ENCODE assay signal across 1 cellular context in the genomic region with DNA sequence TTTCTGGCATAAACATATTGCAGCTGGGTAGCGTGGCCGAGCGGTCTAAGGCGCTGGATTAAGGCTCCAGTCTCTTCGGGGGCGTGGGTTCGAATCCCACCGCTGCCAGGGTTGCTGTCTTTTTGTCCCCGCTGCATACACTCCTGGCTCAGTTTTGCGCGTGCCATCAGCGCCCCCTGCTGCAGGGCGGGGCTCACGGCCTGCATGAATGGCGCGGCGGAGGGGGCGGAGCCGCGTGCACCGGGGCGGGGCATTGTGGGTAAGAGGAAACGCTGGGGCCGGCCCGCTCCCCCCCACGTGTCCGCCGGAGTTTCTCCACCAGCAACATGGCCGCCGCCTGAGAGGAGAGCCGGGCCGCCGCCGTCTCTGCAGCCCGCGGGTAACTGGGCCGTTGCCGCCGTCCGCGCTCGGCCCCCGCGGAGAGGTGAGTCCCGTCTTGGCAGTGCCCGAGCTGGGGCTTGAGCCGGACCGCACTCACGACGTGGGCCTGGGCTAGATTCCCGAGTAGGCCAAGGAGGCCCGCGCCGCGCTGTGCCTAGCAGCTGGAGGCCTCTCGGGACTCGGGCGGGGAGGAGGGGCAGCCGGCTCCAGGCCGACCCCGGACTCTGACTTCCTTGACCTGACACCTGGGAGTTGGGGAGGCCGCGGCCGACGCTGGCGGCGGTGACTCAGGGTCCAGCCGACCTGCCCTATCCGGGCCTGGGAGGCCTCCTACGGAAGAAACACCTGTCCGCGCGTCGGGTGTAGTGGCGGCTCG.
A peak's percentile ranks its signal among the peaks of the same experiment; 100 is the strongest.
TF ChIP-seq lines count a peak whose summit lies in the region.

A gene with protein sequence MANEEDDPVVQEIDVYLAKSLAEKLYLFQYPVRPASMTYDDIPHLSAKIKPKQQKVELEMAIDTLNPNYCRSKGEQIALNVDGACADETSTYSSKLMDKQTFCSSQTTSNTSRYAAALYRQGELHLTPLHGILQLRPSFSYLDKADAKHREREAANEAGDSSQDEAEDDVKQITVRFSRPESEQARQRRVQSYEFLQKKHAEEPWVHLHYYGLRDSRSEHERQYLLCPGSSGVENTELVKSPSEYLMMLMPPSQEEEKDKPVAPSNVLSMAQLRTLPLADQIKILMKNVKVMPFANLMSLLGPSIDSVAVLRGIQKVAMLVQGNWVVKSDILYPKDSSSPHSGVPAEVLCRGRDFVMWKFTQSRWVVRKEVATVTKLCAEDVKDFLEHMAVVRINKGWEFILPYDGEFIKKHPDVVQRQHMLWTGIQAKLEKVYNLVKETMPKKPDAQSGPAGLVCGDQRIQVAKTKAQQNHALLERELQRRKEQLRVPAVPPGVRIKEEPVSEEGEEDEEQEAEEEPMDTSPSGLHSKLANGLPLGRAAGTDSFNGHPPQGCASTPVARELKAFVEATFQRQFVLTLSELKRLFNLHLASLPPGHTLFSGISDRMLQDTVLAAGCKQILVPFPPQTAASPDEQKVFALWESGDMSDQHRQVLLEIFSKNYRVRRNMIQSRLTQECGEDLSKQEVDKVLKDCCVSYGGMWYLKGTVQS (plus strand): TSS at position 296 of the 757 bp plus-strand sequence. CDS start 5,560 bp downstream, outside the sequence.

TF ChIP-seq in K562, 482 proteins besides CTCF, POLR2A, EP300 and RAD21 (continued from another document and continues in another):
- TF ChIP-seq SRSF1 (IDR thresholded peaks at IDR 0.05; ENCODE audit: low read depth, low read length) (no peak), NFATC3 (IDR thresholded peaks at IDR 0.05) (peak; percentile 83; the same call in 1 of the 2 replicates), CBX3 (IDR thresholded peaks at IDR 0.05; ENCODE audit: borderline replicate concordance in 1 of 2, low read length in 2 of 2) (peak in 1 of 2 experiments; percentile 68; a peak in 2 of 3 replicates), C11orf30 (IDR thresholded peaks at IDR 0.05; ENCODE audit: low read depth) (peak; percentile 58), ETV1 (tag; conservative IDR thresholded peaks at IDR 0.05; ENCODE audit: low read depth) (peak; percentile 32; the same call in 1 of the 2 replicates), NONO (IDR thresholded peaks at IDR 0.05; ENCODE audit: low read depth in 2 of 2, low read length in 1 of 2) (peak; percentile 66 to 80; a peak in 3 of 4 replicates), ZNF57 (CRISPR knock-in tag; IDR thresholded peaks at IDR 0.05) (no peak), NBN (IDR thresholded peaks at IDR 0.05; ENCODE audit: low read depth) (peak; percentile 85), PHB (CRISPR knock-in tag; IDR thresholded peaks at IDR 0.05) (no peak), TEAD4 (IDR thresholded peaks at IDR 0.05; ENCODE audit: low read length) (peak; percentile 10), TEAD4 (CRISPR knock-in tag; IDR thresholded peaks at IDR 0.05; ENCODE audit: borderline replicate concordance) (peak; percentile 65), SMAD3 (CRISPR knock-in tag; conservative IDR thresholded peaks at IDR 0.05) (no peak), ZNF146 (CRISPR knock-in tag; IDR thresholded peaks at IDR 0.05; ENCODE audit: unreplicated experiment) (no peak), KLF16 (IDR thresholded peaks at IDR 0.05) (peak; percentile 62; the same call in 1 of the 2 replicates), FOS (IDR thresholded peaks at IDR 0.05; ENCODE audit: extremely low read depth, insufficient read length) (no peak), ZNF217 (CRISPR knock-in tag; IDR thresholded peaks at IDR 0.05) (no peak), SMARCA5 (IDR thresholded peaks at IDR 0.05) (no peak), SMARCE1 (IDR thresholded peaks at IDR 0.05) (no peak), SRSF7 (optimal IDR thresholded peaks at IDR 0.05; ENCODE audit: low read depth, low read length) (no peak), BDP1 (IDR thresholded peaks at IDR 0.05; ENCODE audit: insufficient read depth, insufficient read length) (no peak), NR2F6 (CRISPR knock-in tag; IDR thresholded peaks at IDR 0.05) (no peak), KHSRP (IDR thresholded peaks at IDR 0.05) (no peak), CBFB (CRISPR knock-in tag; IDR thresholded peaks at IDR 0.05) (no peak), TCF3 (CRISPR knock-in tag; IDR thresholded peaks at IDR 0.05) (peak; percentile 61), ZC3H4 (CRISPR knock-in tag; IDR thresholded peaks at IDR 0.05; ENCODE audit: borderline replicate concordance) (no peak), FUS (optimal IDR thresholded peaks at IDR 0.05; ENCODE audit: low read depth, low read length) (peak; percentile 79), MCM5 (IDR thresholded peaks at IDR 0.05; ENCODE audit: low read depth) (no peak), ZNF41 (CRISPR knock-in tag; conservative IDR thresholded peaks at IDR 0.05) (no peak; the same call in 1 of the 2 replicates), KAT2B (IDR thresholded peaks at IDR 0.05; ENCODE audit: low read depth, low read length) (no peak), DPF2 (IDR thresholded peaks at IDR 0.05) (no peak; the same call in 1 of the 2 replicates), ZNF696 (CRISPR knock-in tag; conservative IDR thresholded peaks at IDR 0.05) (no peak), U2AF1 (optimal IDR thresholded peaks at IDR 0.05; ENCODE audit: low read depth, low read length) (peak; percentile 79), KDM1A (IDR thresholded peaks at IDR 0.05) (peak in 1 of 2 experiments; percentile 30; a peak in 1 of 4 replicates), ZKSCAN1 (IDR thresholded peaks at IDR 0.05; ENCODE audit: low read depth, low read length) (peak; percentile 62; the same call in 1 of the 2 replicates), DACH1 (IDR thresholded peaks at IDR 0.05; ENCODE audit: partially characterized antibody) (no peak), ILF3 (IDR thresholded peaks at IDR 0.05; ENCODE audit: borderline replicate concordance) (no peak; the same call in 1 of the 2 replicates), ZNF780A (CRISPR knock-in tag; IDR thresholded peaks at IDR 0.05) (no peak), ZFP30 (CRISPR knock-in tag; IDR thresholded peaks at IDR 0.05; ENCODE audit: borderline replicate concordance) (no peak), ZNF589 (CRISPR knock-in tag; IDR thresholded peaks at IDR 0.05; ENCODE audit: low read depth) (0 out of 2 replicates have a peak, but pooled peaks have one; percentile 50), CREM (IDR thresholded peaks at IDR 0.05; ENCODE audit: low read depth) (peak; percentile 85), ZNF197 (CRISPR knock-in tag; IDR thresholded peaks at IDR 0.05; ENCODE audit: low read depth) (0 out of 2 replicates have a peak, but pooled peaks have one; percentile 32), PTBP1 (IDR thresholded peaks at IDR 0.05; ENCODE audit: low read depth, low read length) (no peak; the same call in 1 of the 2 replicates), ZC3H11A (IDR thresholded peaks at IDR 0.05; ENCODE audit: low read depth, low read length) (no peak), STAG1 (CRISPR knock-in tag; IDR thresholded peaks at IDR 0.05; ENCODE audit: borderline replicate concordance) (peak; percentile 97), RB1 (IDR thresholded peaks at IDR 0.05; ENCODE audit: low read depth) (peak; percentile 97), RBM25 (IDR thresholded peaks at IDR 0.05; ENCODE audit: low read depth, low read length, severe bottlenecking) (peak; percentile 86), POLR2AphosphoS5 (IDR thresholded peaks at IDR 0.05; ENCODE audit: control insufficient read depth, insufficient read depth, low read depth, low read length) (peak; percentile 28; the same call in 1 of the 2 replicates), TCF7 (IDR thresholded peaks at IDR 0.05; ENCODE audit: borderline replicate concordance) (0 out of 2 replicates have a peak, but pooled peaks have one; percentile 29), ZFPM2 (CRISPR knock-in tag; IDR thresholded peaks at IDR 0.05) (no peak), RUNX1 (IDR thresholded peaks at IDR 0.05; ENCODE audit: low read depth) (no peak)
- TF ChIP-seq, protein P1, sequence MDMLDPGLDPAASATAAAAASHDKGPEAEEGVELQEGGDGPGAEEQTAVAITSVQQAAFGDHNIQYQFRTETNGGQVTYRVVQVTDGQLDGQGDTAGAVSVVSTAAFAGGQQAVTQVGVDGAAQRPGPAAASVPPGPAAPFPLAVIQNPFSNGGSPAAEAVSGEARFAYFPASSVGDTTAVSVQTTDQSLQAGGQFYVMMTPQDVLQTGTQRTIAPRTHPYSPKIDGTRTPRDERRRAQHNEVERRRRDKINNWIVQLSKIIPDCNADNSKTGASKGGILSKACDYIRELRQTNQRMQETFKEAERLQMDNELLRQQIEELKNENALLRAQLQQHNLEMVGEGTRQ (CRISPR knock-in tag; IDR thresholded peaks at IDR 0.05) = peak; percentile 81
- TF ChIP-seq, protein P2, sequence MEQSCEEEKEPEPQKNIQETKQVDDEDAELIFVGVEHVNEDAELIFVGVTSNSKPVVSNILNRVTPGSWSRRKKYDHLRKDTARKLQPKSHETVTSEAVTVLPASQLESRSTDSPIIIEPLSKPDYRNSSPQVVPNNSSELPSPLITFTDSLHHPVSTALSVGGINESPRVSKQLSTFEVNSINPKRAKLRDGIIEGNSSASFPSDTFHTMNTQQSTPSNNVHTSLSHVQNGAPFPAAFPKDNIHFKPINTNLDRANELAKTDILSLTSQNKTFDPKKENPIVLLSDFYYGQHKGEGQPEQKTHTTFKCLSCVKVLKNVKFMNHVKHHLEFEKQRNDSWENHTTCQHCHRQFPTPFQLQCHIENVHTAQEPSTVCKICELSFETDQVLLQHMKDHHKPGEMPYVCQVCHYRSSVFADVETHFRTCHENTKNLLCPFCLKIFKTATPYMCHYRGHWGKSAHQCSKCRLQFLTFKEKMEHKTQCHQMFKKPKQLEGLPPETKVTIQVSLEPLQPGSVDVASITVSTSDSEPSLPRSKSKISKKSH (CRISPR knock-in tag; IDR thresholded peaks at IDR 0.05) = no peak
- TF ChIP-seq, protein P3, sequence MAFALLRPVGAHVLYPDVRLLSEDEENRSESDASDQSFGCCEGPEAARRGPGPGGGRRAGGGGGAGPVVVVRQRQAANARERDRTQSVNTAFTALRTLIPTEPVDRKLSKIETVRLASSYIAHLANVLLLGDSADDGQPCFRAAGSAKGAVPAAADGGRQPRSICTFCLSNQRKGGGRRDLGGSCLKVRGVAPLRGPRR (CRISPR knock-in tag; IDR thresholded peaks at IDR 0.05) = no peak
- TF ChIP-seq, protein P4, sequence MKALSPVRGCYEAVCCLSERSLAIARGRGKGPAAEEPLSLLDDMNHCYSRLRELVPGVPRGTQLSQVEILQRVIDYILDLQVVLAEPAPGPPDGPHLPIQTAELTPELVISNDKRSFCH (CRISPR knock-in tag; IDR thresholded peaks at IDR 0.05) = no peak
- TF ChIP-seq, protein P4 (tag; IDR thresholded peaks at IDR 0.05) = peak; percentile 87
- TF ChIP-seq, protein P5, sequence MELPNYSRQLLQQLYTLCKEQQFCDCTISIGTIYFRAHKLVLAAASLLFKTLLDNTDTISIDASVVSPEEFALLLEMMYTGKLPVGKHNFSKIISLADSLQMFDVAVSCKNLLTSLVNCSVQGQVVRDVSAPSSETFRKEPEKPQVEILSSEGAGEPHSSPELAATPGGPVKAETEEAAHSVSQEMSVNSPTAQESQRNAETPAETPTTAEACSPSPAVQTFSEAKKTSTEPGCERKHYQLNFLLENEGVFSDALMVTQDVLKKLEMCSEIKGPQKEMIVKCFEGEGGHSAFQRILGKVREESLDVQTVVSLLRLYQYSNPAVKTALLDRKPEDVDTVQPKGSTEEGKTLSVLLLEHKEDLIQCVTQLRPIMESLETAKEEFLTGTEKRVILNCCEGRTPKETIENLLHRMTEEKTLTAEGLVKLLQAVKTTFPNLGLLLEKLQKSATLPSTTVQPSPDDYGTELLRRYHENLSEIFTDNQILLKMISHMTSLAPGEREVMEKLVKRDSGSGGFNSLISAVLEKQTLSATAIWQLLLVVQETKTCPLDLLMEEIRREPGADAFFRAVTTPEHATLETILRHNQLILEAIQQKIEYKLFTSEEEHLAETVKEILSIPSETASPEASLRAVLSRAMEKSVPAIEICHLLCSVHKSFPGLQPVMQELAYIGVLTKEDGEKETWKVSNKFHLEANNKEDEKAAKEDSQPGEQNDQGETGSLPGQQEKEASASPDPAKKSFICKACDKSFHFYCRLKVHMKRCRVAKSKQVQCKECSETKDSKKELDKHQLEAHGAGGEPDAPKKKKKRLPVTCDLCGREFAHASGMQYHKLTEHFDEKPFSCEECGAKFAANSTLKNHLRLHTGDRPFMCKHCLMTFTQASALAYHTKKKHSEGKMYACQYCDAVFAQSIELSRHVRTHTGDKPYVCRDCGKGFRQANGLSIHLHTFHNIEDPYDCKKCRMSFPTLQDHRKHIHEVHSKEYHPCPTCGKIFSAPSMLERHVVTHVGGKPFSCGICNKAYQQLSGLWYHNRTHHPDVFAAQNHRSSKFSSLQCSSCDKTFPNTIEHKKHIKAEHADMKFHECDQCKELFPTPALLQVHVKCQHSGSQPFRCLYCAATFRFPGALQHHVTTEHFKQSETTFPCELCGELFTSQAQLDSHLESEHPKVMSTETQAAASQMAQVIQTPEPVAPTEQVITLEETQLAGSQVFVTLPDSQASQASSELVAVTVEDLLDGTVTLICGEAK (IDR thresholded peaks at IDR 0.05) = peak; percentile 90
- TF ChIP-seq, protein P5 (CRISPR knock-in tag; IDR thresholded peaks at IDR 0.05) = no peak
